ENCODE assay signal across 1 cellular context in the genomic region with DNA sequence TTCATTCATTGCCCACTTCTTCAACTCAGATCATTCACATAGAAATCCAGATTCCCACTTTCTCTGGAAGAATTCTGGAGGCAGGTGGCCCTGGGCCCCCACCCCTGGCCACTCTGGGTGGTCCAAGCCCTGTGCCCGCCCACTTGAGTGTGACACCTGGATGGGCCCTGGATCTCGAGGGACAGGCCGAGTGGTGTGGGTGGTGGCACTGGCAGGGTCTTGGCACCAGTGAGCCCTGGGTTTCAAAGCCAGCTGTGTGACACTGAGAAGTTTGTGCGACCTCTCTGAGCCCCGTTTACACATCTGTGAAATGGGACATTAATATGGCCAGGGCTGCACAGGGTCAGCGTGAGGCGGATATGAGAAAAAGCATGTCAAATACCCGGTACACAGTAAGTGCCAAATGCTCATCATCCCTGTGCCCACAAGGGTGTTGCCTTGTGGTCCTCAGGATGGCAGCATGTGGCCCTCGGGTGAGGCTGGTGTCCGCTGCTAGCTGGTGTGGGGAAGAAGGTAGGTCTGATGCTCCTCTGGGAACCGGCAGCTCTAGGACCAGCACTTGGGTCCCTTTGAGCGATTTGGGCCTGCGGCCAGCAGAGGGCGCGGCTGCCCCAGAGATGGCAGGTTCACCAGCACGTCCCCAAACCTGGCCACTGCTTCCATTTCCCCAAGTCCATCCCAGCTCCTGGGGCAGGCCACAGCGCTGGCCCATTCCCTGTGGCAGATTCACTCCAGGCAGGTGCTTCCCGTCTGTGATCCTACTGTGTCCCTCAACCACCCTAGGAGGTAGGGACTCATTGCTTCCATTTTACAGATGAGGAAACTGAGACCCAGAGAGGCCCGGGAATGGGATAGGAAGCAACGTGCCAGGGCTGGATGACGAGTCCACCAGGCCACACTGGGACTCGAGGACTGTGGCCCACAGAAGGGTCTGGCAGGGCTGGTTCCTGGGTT.
TF ChIP-seq lines count a peak whose summit lies in the region.

No MANE protein-coding gene starts in this region.

TF ChIP-seq in liver, 16 proteins besides CTCF, POLR2A, EP300 and RAD21 (continued from another document):
- TF ChIP-seq, protein P1, sequence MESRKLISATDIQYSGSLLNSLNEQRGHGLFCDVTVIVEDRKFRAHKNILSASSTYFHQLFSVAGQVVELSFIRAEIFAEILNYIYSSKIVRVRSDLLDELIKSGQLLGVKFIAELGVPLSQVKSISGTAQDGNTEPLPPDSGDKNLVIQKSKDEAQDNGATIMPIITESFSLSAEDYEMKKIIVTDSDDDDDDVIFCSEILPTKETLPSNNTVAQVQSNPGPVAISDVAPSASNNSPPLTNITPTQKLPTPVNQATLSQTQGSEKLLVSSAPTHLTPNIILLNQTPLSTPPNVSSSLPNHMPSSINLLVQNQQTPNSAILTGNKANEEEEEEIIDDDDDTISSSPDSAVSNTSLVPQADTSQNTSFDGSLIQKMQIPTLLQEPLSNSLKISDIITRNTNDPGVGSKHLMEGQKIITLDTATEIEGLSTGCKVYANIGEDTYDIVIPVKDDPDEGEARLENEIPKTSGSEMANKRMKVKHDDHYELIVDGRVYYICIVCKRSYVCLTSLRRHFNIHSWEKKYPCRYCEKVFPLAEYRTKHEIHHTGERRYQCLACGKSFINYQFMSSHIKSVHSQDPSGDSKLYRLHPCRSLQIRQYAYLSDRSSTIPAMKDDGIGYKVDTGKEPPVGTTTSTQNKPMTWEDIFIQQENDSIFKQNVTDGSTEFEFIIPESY (IDR thresholded peaks at IDR 0.05), result no peak
- TF ChIP-seq HNF4A (conservative IDR thresholded peaks at IDR 0.05) (no peak), SP1 (IDR thresholded peaks at IDR 0.05) (no peak), JUND (IDR thresholded peaks at IDR 0.05) (no peak), GABPA (IDR thresholded peaks at IDR 0.05 in 1 of 2, conservative IDR thresholded peaks at IDR 0.05 in 1 of 2) (no peak), YY1 (IDR thresholded peaks at IDR 0.05) (no peak), NR2F2 (IDR thresholded peaks at IDR 0.05) (no peak), FOXA1 (IDR thresholded peaks at IDR 0.05) (no peak)
- TF ChIP-seq, protein P2, sequence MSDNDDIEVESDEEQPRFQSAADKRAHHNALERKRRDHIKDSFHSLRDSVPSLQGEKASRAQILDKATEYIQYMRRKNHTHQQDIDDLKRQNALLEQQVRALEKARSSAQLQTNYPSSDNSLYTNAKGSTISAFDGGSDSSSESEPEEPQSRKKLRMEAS (IDR thresholded peaks at IDR 0.05), result no peak
- TF ChIP-seq, protein P3, sequence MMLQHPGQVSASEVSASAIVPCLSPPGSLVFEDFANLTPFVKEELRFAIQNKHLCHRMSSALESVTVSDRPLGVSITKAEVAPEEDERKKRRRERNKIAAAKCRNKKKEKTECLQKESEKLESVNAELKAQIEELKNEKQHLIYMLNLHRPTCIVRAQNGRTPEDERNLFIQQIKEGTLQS (IDR thresholded peaks at IDR 0.05), result no peak
